Comparison of ENCODE assay signal across 8 cellular contexts in the genomic region with DNA sequence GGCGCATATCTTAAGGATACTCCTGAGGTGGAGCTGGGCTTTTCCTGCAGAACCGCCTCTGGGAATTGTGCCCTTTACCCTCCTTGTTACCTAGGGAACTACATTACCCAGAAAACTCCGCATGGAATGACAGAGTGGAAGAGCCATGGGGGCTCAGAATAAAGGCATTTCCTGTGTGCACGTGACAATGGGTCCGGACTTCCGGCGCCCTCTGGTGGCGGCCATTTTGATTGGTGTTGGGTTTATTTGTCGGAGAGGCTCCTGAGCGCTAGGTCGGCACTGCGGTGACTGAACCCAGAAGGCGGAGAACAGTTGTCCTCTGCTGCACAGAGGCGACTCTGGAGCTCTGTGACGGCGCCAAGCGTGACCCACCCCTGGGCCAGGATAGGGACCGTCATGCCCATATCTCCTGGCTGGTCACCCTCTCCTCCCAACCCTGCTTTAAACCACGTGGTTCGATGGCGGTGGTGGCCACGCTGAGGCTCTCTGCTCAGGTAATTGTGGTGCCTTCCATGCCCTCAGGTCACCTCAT. TPM values are rescaled to one million over a fixed set of nuclear protein-coding genes. Genes with fewer than 3 reads are reported as not detected.
DNase-seq lines count a peak whose midpoint lies in the region; ATAC-seq, FAIRE-seq and TF ChIP-seq lines count a peak whose summit lies in the region.

A gene (plus strand): TSS at position 229 of the 532 bp plus-strand sequence. CDS start 230 bp downstream, at position 459.

- no peaks in the 10 kb centered on the region for H3K27me3 ChIP-seq in esophagus muscularis mucosa

- WGBS in esophagus muscularis mucosa: 30% methylated on average over 6 of the region's 22 CpGs
- 0 to 1% methylated on average over 14 to 20 of the region's 22 CpGs for WGBS in mesodermal cell (ENCODE audit: insufficient coverage in 2 of 2), 2 experiments

- intact Hi-C loops in esophagus muscularis mucosa (cut with DNase I): no loop called here

- peaks cover 49% of the 10 kb centered on the region for H3K36me3 Mint-ChIP-seq in activated CD8-positive, alpha-beta memory T cell treated with anti-CD3 and anti-CD28 coated beads, Interleukin-2, amount 10 ng/mL, durations not matched to agents 7 days and 5 days

- no peaks in the 10 kb centered on the region for H3K9me3 Mint-ChIP-seq in activated CD8-positive, alpha-beta memory T cell treated with anti-CD3 and anti-CD28 coated beads, Interleukin-2, amount 10 ng/mL, durations not matched to agents 7 days and 5 days (ENCODE audit: low read depth)

- DNase-seq in ACHN (peak; percentile 5), HTR-8/SVneo (ENCODE audit: insufficient read length, low spot score) (peak; percentile 41), esophagus muscularis mucosa (ENCODE audit: extremely low spot score) (no peak), stromal cell of bone marrow (ENCODE audit: low read depth) (peak; percentile 40)
- no peak for DNase-seq in activated CD8-positive, alpha-beta memory T cell treated with anti-CD3 and anti-CD28 coated beads, Interleukin-2, amount 10 ng/mL, durations not matched to agents 7 days and 5 days

- no peak for ATAC-seq in activated CD8-positive, alpha-beta memory T cell treated with anti-CD3 and anti-CD28 coated beads, Interleukin-2, amount 10 ng/mL, durations not matched to agents 7 days and 5 days
- no peak for ATAC-seq in HG03565 (IDR thresholded peaks at IDR 0.05; ENCODE audit: unreplicated experiment)
- ATAC-seq in HG02938 (IDR thresholded peaks at IDR 0.05; ENCODE audit: unreplicated experiment): no peak

- H3K4me3 Mint-ChIP-seq in activated CD8-positive, alpha-beta memory T cell treated with anti-CD3 and anti-CD28 coated beads, Interleukin-2, amount 10 ng/mL, durations not matched to agents 7 days and 5 days: peak within 1 kb of the TSS; percentile 28

- no peak for TF ChIP-seq POLR2A in esophagus muscularis mucosa (IDR thresholded peaks at IDR 0.05; ENCODE audit: low read depth)

- no peak for TF ChIP-seq EP300 in esophagus muscularis mucosa (IDR thresholded peaks at IDR 0.05)

- FAIRE-seq in HTR-8/SVneo (lab: Jason Lieb, UNC): no peak

- peak; percentile 26 to 46 (median 44) for TF ChIP-seq CTCF in esophagus muscularis mucosa (IDR thresholded peaks at IDR 0.05)

- CTCF ChIA-PET in activated CD8-positive, alpha-beta memory T cell treated with anti-CD3 and anti-CD28 coated beads, Interleukin-2, amount 10 ng/mL, durations not matched to agents 7 days and 5 days (lab: Charles Lee): no interaction called here

- peaks cover 7% of the 10 kb centered on the region for H3K4me1 Mint-ChIP-seq in activated CD8-positive, alpha-beta memory T cell treated with anti-CD3 and anti-CD28 coated beads, Interleukin-2, amount 10 ng/mL, durations not matched to agents 7 days and 5 days

- H3K36me3 ChIP-seq in esophagus muscularis mucosa: peaks cover 0 to 8% (median 0%) of the 10 kb centered on the region in 4 donors
- H3K36me3 ChIP-seq in mesodermal cell (ENCODE audit: control insufficient read depth, insufficient read depth, low read length): peaks cover 33% of the 10 kb centered on the region

- in situ Hi-C loops in ACHN (cut with HindIII; ENCODE audit: low pct_ligation_motif_present, low pct_unique_long_range_greater_than_20kb, low sequenced_read_pairs): no loop called here

- H3K4me3 ChIP-seq in esophagus muscularis mucosa (peak within 1 kb of the TSS; percentile 50 to 63 (median 57)), mesodermal cell (ENCODE audit: extremely low read depth, insufficient read depth, low read length, poor library complexity, severe bottlenecking) (peak within 1 kb of the TSS; percentile 60)

- H3K27ac Mint-ChIP-seq in activated CD8-positive, alpha-beta memory T cell treated with anti-CD3 and anti-CD28 coated beads, Interleukin-2, amount 10 ng/mL, durations not matched to agents 7 days and 5 days: no peak within 1 kb of the TSS

- peaks cover 13 to 26% (median 16%) of the 10 kb centered on the region in 4 donors for H3K4me1 ChIP-seq in esophagus muscularis mucosa
- H3K4me1 ChIP-seq in mesodermal cell (ENCODE audit: control insufficient read depth, insufficient read depth, low read length, poor library complexity, severe bottlenecking): peaks cover 19% of the 10 kb centered on the region

- H3K9me3 ChIP-seq in esophagus muscularis mucosa: no peaks in the 10 kb centered on the region
- H3K9me3 ChIP-seq in mesodermal cell (ENCODE audit: control insufficient read depth, low read length): no peaks in the 10 kb centered on the region

- H3K27me3 Mint-ChIP-seq in activated CD8-positive, alpha-beta memory T cell treated with anti-CD3 and anti-CD28 coated beads, Interleukin-2, amount 10 ng/mL, durations not matched to agents 7 days and 5 days: no peaks in the 10 kb centered on the region

- peak within 1 kb of the TSS; percentile 57 to 71 (median 66) for H3K27ac ChIP-seq in esophagus muscularis mucosa (replicated peaks in 1 of 4)
- peak within 1 kb of the TSS; percentile 97 for H3K27ac ChIP-seq in mesodermal cell (ENCODE audit: low read depth, low read length, severe bottlenecking)

RNA-seq across cellular contexts. Expression of the gene that starts here (rescaled TPM):
- 10 to 100 TPM; 14.6 to 19.3 TPM for total RNA-seq in activated CD8-positive, alpha-beta memory T cell treated with anti-CD3 and anti-CD28 coated beads, Interleukin-2, amount 10 ng/mL, durations not matched to agents 7 days and 5 days
- 10 to 100 TPM in 2 of 4 donors, 1 to 10 TPM in 2; 6.3 to 14.1 (median 9.3) TPM for total RNA-seq in esophagus muscularis mucosa
- 5.3 TPM for polyA plus RNA-seq in mesodermal cell (2013, experiment 1 of 2)
- 5.7 TPM for polyA plus RNA-seq in mesodermal cell (2013, experiment 2 of 2)

Comparison
In these comparisons a context has a peak if more than half of its experiments do, and no peak if none do; other contexts are left out.
1. DNase-seq: peak in ACHN (single experiment), HTR-8/SVneo (single experiment) and stromal cell of bone marrow (single experiment); none in activated CD8-positive, alpha-beta memory T cell treated with anti-CD3 and anti-CD28 coated beads, Interleukin-2, amount 10 ng/mL, durations not matched to agents 7 days and 5 days (single experiment) and esophagus muscularis mucosa (single experiment).